ENCODE assay signal across 26 cellular contexts in genomic region chr2:8465560-8465959, GRCh38.
"Had no signal": no experiment of that assay in that cellular context is flagged by ENCODE, and none has a peak within 500 bp of the region (broad histone marks: within the 10 kb centered on the region; RNA-seq: fewer than 3 reads in every experiment).

No MANE protein-coding gene starts in this region.

- H3K9me3 Mint-ChIP-seq: activated CD8-positive, alpha-beta T cell treated with anti-CD3 and anti-CD28 coated beads for 36 hours; activated naive CD4-positive, alpha-beta T cell treated with anti-CD3 and anti-CD28 coated beads, Interleukin-2, amount 50 U/mL, for 24 hours had no signal

- H3K36me3 Mint-ChIP-seq: activated naive CD4-positive, alpha-beta T cell treated with anti-CD3 and anti-CD28 coated beads, Interleukin-2, amount 50 U/mL, for 24 hours had no signal

- FAIRE-seq: RCC 7860 had no signal

- H3K4me3 Mint-ChIP-seq: activated CD8-positive, alpha-beta T cell treated with anti-CD3 and anti-CD28 coated beads for 36 hours; activated naive CD4-positive, alpha-beta T cell treated with anti-CD3 and anti-CD28 coated beads, Interleukin-2, amount 50 U/mL, for 24 hours had no signal

- H3K9me3 ChIP-seq: breast epithelium, MG63, SJSA1 had no signal

- ATAC-seq: activated CD4-positive, CD25-positive, alpha-beta regulatory T cell treated with anti-CD3 and anti-CD28 coated beads, Interleukin-2, amount 50 U/mL, for 24 hours; activated CD8-positive, alpha-beta T cell treated with anti-CD3 and anti-CD28 coated beads for 36 hours; SK-N-SH treated with all-trans-retinoic acid at 6 μM for 48 hours had no signal

- H3K27me3 Mint-ChIP-seq: activated naive CD4-positive, alpha-beta T cell treated with anti-CD3 and anti-CD28 coated beads, Interleukin-2, amount 50 U/mL, for 24 hours had no signal

- H3K27ac ChIP-seq: breast epithelium, SJSA1 had no signal

- H3K27me3 ChIP-seq: breast epithelium, MG63, SJSA1 had no signal

- H3K4me3 ChIP-seq: breast epithelium, MG63, SJSA1 had no signal

- H3K27ac Mint-ChIP-seq: activated CD8-positive, alpha-beta T cell treated with anti-CD3 and anti-CD28 coated beads for 36 hours; activated naive CD4-positive, alpha-beta T cell treated with anti-CD3 and anti-CD28 coated beads, Interleukin-2, amount 50 U/mL, for 24 hours had no signal

- DNase-seq: activated CD4-positive, alpha-beta T cell treated with anti-CD3 and anti-CD28 coated beads for 4 hours; activated CD8-positive, alpha-beta T cell treated with anti-CD3 and anti-CD28 coated beads for 36 hours; activated effector memory CD4-positive, alpha-beta T cell treated with Interleukin-2 at 50 U/mL for 16 hours; activated naive CD4-positive, alpha-beta T cell; activated T-cell treated with anti-CD3 and anti-CD28 coated beads for 4 hours; aorta; central memory CD4-positive, alpha-beta T cell; MG63; MV-4-11; NCI-H1092 treated with DMSO at 0.1 percent for 48 hours; NCI-H1417 treated with DMSO at 0.1 percent for 48 hours; NCI-H1694; NCI-H2029; NCI-H2107; NCI-H345; NCI-H510A; NCI-H526 treated with DMSO at 0.1 percent for 48 hours; NCI-H82; SHP77; SW 1271 had no signal
